In genomic region chr14:22314183-22314820, GRCh38 we compare ENCODE assay signal across 8 cellular contexts.
DNase-seq lines count a peak whose midpoint lies in the region; ATAC-seq, FAIRE-seq and TF ChIP-seq lines count a peak whose summit lies in the region.

No MANE protein-coding gene starts in this region.

- FAIRE-seq in H54 (lab: Jason Lieb, UNC) = no peak

- no peaks in the 10 kb centered on the region for H3K9me3 Mint-ChIP-seq in activated CD4-positive, alpha-beta T cell treated with anti-CD3 and anti-CD28 coated beads for 36 hours (ENCODE audit: low read depth)
- no peaks in the 10 kb centered on the region for H3K9me3 Mint-ChIP-seq in WTC11

- 36 to 49% (median 43%) methylated on average over 6 of the region's 6 CpGs for WGBS in psoas muscle, 3 donors

- H3K9me3 ChIP-seq in psoas muscle = no peaks in the 10 kb centered on the region

- no peak for DNase-seq in activated CD4-positive, alpha-beta T cell treated with anti-CD3 and anti-CD28 coated beads for 36 hours
- no peak for DNase-seq in activated CD4-positive, alpha-beta T cell treated with anti-CD3 and anti-CD28 coated beads, Interleukin-2, amount 50 U/mL, for 1 hour
- DNase-seq in H54 (ENCODE audit: insufficient read length, low spot score) (peak; percentile 8), NCI-H1092 treated with DMSO at 0.1 percent for 48 hours (lab: John Stamatoyannopoulos, UW) (peak; percentile 30), WTC11 (ENCODE audit: low spot score) (no peak), glomerular visceral epithelial cell (ENCODE audit: extremely low spot score) (peak; percentile 52), psoas muscle (no peak), NCI-H510A (lab: John Stamatoyannopoulos, UW) (no peak)

- no peaks in the 10 kb centered on the region for H3K36me3 Mint-ChIP-seq in activated CD4-positive, alpha-beta T cell treated with anti-CD3 and anti-CD28 coated beads for 36 hours (ENCODE audit: low read depth)
- no peaks in the 10 kb centered on the region for H3K36me3 Mint-ChIP-seq in WTC11

- H3K36me3 ChIP-seq in psoas muscle (ENCODE audit: insufficient read depth in 1 of 2, low read depth in 1 of 2) = no peaks in the 10 kb centered on the region

- peak overlapping the region; percentile 45 for H3K4me3 Mint-ChIP-seq in activated CD4-positive, alpha-beta T cell treated with anti-CD3 and anti-CD28 coated beads for 36 hours
- H3K4me3 Mint-ChIP-seq in WTC11 = no peak overlapping the region

- TF ChIP-seq CTCF in WTC11 (IDR thresholded peaks at IDR 0.05) (peak; percentile 73), psoas muscle (IDR thresholded peaks at IDR 0.05) (peak; percentile 53)

- CTCF ChIA-PET in activated CD4-positive, alpha-beta T cell treated with anti-CD3 and anti-CD28 coated beads for 36 hours (lab: Charles Lee) = interaction anchor here (0.8 kb wide), 1 partner anchor 10 kb away, joined by 4 read pairs; no protein-coding TSS in a partner anchor
- CTCF ChIA-PET in WTC11 (lab: Charles Lee) = no interaction called here

- peak overlapping the region; percentile 75 for H3K27ac Mint-ChIP-seq in activated CD4-positive, alpha-beta T cell treated with anti-CD3 and anti-CD28 coated beads for 36 hours
- H3K27ac Mint-ChIP-seq in WTC11 = no peak overlapping the region

- no peak for TF ChIP-seq POLR2A in H54 (IDR thresholded peaks at IDR 0.05; ENCODE audit: low read depth, low read length)

- H3K27ac ChIP-seq in psoas muscle = no peak overlapping the region

- no peaks in the 10 kb centered on the region for H3K4me1 Mint-ChIP-seq in activated CD4-positive, alpha-beta T cell treated with anti-CD3 and anti-CD28 coated beads for 36 hours
- peaks cover 7% of the 10 kb centered on the region for H3K4me1 Mint-ChIP-seq in WTC11

- no peak overlapping the region for H3K4me3 ChIP-seq in psoas muscle

- H3K4me1 ChIP-seq in psoas muscle = no peaks in the 10 kb centered on the region

- peak; percentile 61 for ATAC-seq in activated CD4-positive, alpha-beta T cell treated with anti-CD3 and anti-CD28 coated beads for 36 hours
- ATAC-seq in WTC11 (peak; percentile 91), psoas muscle (peak in 2 of 4 donors; percentile 58)

- H3K27me3 Mint-ChIP-seq in activated CD4-positive, alpha-beta T cell treated with anti-CD3 and anti-CD28 coated beads for 36 hours = no peaks in the 10 kb centered on the region
- no peaks in the 10 kb centered on the region for H3K27me3 Mint-ChIP-seq in WTC11 (ENCODE audit: low read depth)

- POLR2A ChIA-PET in activated CD4-positive, alpha-beta T cell treated with anti-CD3 and anti-CD28 coated beads for 36 hours (lab: Charles Lee) = no interaction called here
- POLR2A ChIA-PET in WTC11 (lab: Charles Lee) = no interaction called here

- H3K27me3 ChIP-seq in psoas muscle (ENCODE audit: insufficient read depth in 3 of 3, low read length in 2 of 3) = no peaks in the 10 kb centered on the region

- intact Hi-C loops in activated CD4-positive, alpha-beta T cell treated with anti-CD3 and anti-CD28 coated beads for 36 hours (cut with DNase I, micrococcal nuclease) = loop anchor here in 1 of 2 experiments (10.0 kb wide), 1 partner anchor 240 kb away; no protein-coding TSS in a partner anchor
- intact Hi-C loops in psoas muscle (cut with DNase I) = no loop called here

TF ChIP-seq in WTC11, 78 proteins besides CTCF, POLR2A, EP300 and RAD21:
- TF ChIP-seq E2F5 (CRISPR knock-in tag; IDR thresholded peaks at IDR 0.05) (no peak), ELF4 (CRISPR knock-in tag; IDR thresholded peaks at IDR 0.05; ENCODE audit: low read depth) (no peak), ZNF317 (CRISPR knock-in tag; IDR thresholded peaks at IDR 0.05; ENCODE audit: borderline replicate concordance, low read depth) (no peak), SMAD3 (CRISPR knock-in tag; IDR thresholded peaks at IDR 0.05; ENCODE audit: borderline replicate concordance) (no peak), STAT6 (CRISPR knock-in tag; conservative IDR thresholded peaks at IDR 0.05; ENCODE audit: low read depth) (no peak), RELA (CRISPR knock-in tag; IDR thresholded peaks at IDR 0.05; ENCODE audit: borderline replicate concordance) (no peak)

Comparison
In these comparisons a context has a peak if more than half of its experiments do, and no peak if none do; other contexts are left out.
1. DNase-seq: peak in H54 (single experiment), NCI-H1092 treated with DMSO at 0.1 percent for 48 hours (single experiment) and glomerular visceral epithelial cell (single experiment); none in activated CD4-positive, alpha-beta T cell treated with anti-CD3 and anti-CD28 coated beads for 36 hours (single experiment), activated CD4-positive, alpha-beta T cell treated with anti-CD3 and anti-CD28 coated beads, Interleukin-2, amount 50 U/mL, for 1 hour (single experiment), WTC11 (single experiment), psoas muscle (0 of 2) and NCI-H510A (single experiment).